ENCODE assay signal across 14 cellular contexts in the genomic region with DNA sequence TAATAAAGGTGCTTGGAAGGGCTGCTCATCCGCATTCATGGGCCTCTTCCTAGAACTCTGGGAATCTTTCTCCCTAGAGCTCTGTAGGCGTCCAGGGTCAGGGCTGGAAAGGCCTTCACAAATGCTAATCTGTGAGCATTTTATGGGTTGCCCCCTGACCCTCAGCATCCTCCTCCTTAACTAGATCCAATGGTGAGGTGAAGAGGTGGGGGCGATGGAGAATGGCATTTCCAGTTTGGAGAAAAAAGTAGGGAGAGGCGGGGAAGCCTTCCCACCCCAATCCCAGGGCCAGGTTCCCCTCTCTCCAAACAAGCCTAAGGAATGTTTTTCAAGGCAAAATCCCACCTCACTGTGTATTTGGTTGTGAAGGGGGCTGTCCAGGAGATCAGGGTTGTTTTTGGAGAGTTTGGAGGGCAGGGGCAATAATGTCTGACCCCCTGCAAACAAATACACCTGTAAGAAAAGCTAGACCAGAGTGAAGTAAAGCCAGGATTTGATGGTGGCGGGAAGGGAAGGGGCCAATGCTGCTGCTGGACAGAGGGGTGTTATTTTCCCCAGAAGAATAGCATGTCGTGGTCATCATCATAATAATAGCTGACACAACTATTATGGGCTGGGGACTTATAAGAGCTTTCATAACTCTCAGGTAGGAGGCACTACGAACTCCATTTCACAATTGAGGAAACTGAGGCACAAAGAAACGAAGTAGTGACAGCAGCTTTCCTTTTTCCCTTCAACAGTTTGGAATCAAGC. TPM values are rescaled to one million over a fixed set of nuclear protein-coding genes. Genes with fewer than 3 reads are reported as not detected.
DNase-seq lines count a peak whose midpoint lies in the region; ATAC-seq and TF ChIP-seq lines count a peak whose summit lies in the region.
"Had no signal": no experiment of that assay in that cellular context is flagged by ENCODE, and none has a peak within 500 bp of the region (broad histone marks: within the 10 kb centered on the region; RNA-seq: fewer than 3 reads in every experiment).

No MANE protein-coding gene starts in this region.

- H3K27me3 ChIP-seq in cardiac muscle cell (no peaks in the 10 kb centered on the region), right cardiac atrium (ENCODE audit: control insufficient read depth, insufficient read depth) (no peaks in the 10 kb centered on the region), subcutaneous abdominal adipose tissue (ENCODE audit: control insufficient read depth in 5 of 5, insufficient read depth in 4 of 5, low read length in 5 of 5) (peaks cover 16 to 35% (median 24%) of the 10 kb centered on the region in 5 donors)
- H3K27me3 ChIP-seq: vagina had no signal

- intact Hi-C loops in right cardiac atrium (cut with DNase I) = loop anchor here in 3 of 4 donors (5.0 to 10.0 kb wide), 6 partner anchors 302 to 566 kb away; no protein-coding TSS in a partner anchor
- intact Hi-C loops in left colon (cut with DNase I, micrococcal nuclease) = loop anchor here in 1 of 2 donors (5.0 to 10.0 kb wide), 2 partner anchors 343 to 576 kb away; no protein-coding TSS in a partner anchor

- H3K36me3 ChIP-seq in cardiac muscle cell (no peaks in the 10 kb centered on the region), mesodermal cell (ENCODE audit: control insufficient read depth, insufficient read depth, low read length) (no peaks in the 10 kb centered on the region), subcutaneous abdominal adipose tissue (ENCODE audit: control insufficient read depth in 5 of 5, insufficient read depth in 5 of 5, low read length in 5 of 5) (no peaks in the 10 kb centered on the region)
- H3K36me3 ChIP-seq: heart right ventricle, vagina had no signal

- peak overlapping the region in 1 of 5 donors; percentile 20 for H3K9ac ChIP-seq in subcutaneous abdominal adipose tissue (ENCODE audit: low read length in 5 of 5)

- ATAC-seq in right cardiac atrium = no peak
- no peak for ATAC-seq in left colon
- no peak for ATAC-seq in GM21528 (IDR thresholded peaks at IDR 0.05; ENCODE audit: low FRiP score, unreplicated experiment)

- H3K27ac ChIP-seq in cardiac muscle cell (no peak overlapping the region), right cardiac atrium (ENCODE audit: low read length) (no peak overlapping the region), coronary artery (no peak overlapping the region), mesodermal cell (ENCODE audit: low read depth, low read length, severe bottlenecking) (no peak overlapping the region), subcutaneous abdominal adipose tissue (ENCODE audit: low read depth, low read length) (no peak overlapping the region)
- H3K27ac ChIP-seq: heart right ventricle, RWPE1, vagina had no signal

- DNase-seq in cardiac muscle cell (ENCODE audit: low read depth in 1 of 2, low spot score in 1 of 2) (no peak), right cardiac atrium (no peak), coronary artery (ENCODE audit: low spot score) (no peak), left colon (no peak), DMS114 treated with DMSO at 0.1 percent for 48 hours (lab: John Stamatoyannopoulos, UW; ENCODE audit: unreplicated experiment) (no peak)
- DNase-seq: effector memory CD4-positive, alpha-beta T cell had no signal

- peak overlapping the region; percentile 98 for H3K4me3 ChIP-seq in cardiac muscle cell
- no peak overlapping the region for H3K4me3 ChIP-seq in right cardiac atrium (ENCODE audit: low read length)
- peak overlapping the region; percentile 75 for H3K4me3 ChIP-seq in coronary artery
- H3K4me3 ChIP-seq in mesodermal cell (ENCODE audit: extremely low read depth, insufficient read depth, low read length, poor library complexity, severe bottlenecking) = peak overlapping the region; percentile 62
- peak overlapping the region in 3 of 5 donors; percentile 39 to 68 (median 45) for H3K4me3 ChIP-seq in subcutaneous abdominal adipose tissue (ENCODE audit: low read depth in 1 of 5, low read length in 5 of 5)

- H3K9me3 ChIP-seq in cardiac muscle cell (ENCODE audit: low read depth) (no peaks in the 10 kb centered on the region), right cardiac atrium (ENCODE audit: control insufficient read depth, low read length) (no peaks in the 10 kb centered on the region), mesodermal cell (ENCODE audit: control insufficient read depth, low read length) (no peaks in the 10 kb centered on the region), subcutaneous abdominal adipose tissue (ENCODE audit: control insufficient read depth in 5 of 5, low read length in 5 of 5) (no peaks in the 10 kb centered on the region)
- H3K9me3 ChIP-seq: heart right ventricle, vagina had no signal

- 69% methylated on average over 8 of the region's 8 CpGs for WGBS in right cardiac atrium
- WGBS in mesodermal cell (ENCODE audit: insufficient coverage in 2 of 2), 2 experiments = 25 to 55% methylated on average over 4 of the region's 8 CpGs

- H3K4me1 ChIP-seq in cardiac muscle cell (ENCODE audit: low read depth) = no peaks in the 10 kb centered on the region
- no peaks in the 10 kb centered on the region for H3K4me1 ChIP-seq in right cardiac atrium (ENCODE audit: control insufficient read depth, insufficient read depth, low read length)
- H3K4me1 ChIP-seq in mesodermal cell (ENCODE audit: control insufficient read depth, insufficient read depth, low read length, poor library complexity, severe bottlenecking) = peaks cover 8% of the 10 kb centered on the region
- H3K4me1 ChIP-seq in subcutaneous abdominal adipose tissue (ENCODE audit: control insufficient read depth in 5 of 5, insufficient read depth in 5 of 5, low read length in 5 of 5) = peaks cover 4 to 45% (median 44%) of the 10 kb centered on the region in 5 donors

- no peak for TF ChIP-seq CTCF in cardiac muscle cell (IDR thresholded peaks at IDR 0.05; ENCODE audit: low read depth, low read length)
- no peak for TF ChIP-seq CTCF in coronary artery (IDR thresholded peaks at IDR 0.05)

RNA-seq across cellular contexts. Expression of gene MYCN, which starts 1.4 kb away (rescaled TPM):
- total RNA-seq in cardiac muscle cell = 48.1 and 72.5 TPM in 2 replicates
- polyA plus RNA-seq in cardiac muscle cell = 38.5 and 73.2 TPM in 2 replicates
- total RNA-seq in right cardiac atrium = under 1 TPM; 0.23 to 0.42 (median 0.33) TPM
- polyA plus RNA-seq in right cardiac atrium = 0.29 TPM
- 16.4 TPM for polyA plus RNA-seq in mesodermal cell (2013, experiment 1 of 2)
- polyA plus RNA-seq in mesodermal cell (2013, experiment 2 of 2) = 16.5 TPM
- 1 to 10 TPM in 1 of 2 donors, under 1 TPM in 1; 0.76 to 2.3 TPM for total RNA-seq in left colon
- total RNA-seq: M059J had no signal
- polyA plus RNA-seq: AG04450 had no signal

Comparison
In these comparisons a context has a peak if more than half of its experiments do, and no peak if none do; other contexts are left out.
1. RNA of gene MYCN, which starts 1.4 kb away (total RNA-seq): 48.1 to 72.5 TPM in cardiac muscle cell; 0.76 to 2.3 TPM in left colon and 0.23 to 0.42 TPM in right cardiac atrium; every median in the first group is over 10 times any median in the second.